Comparison of ENCODE assay signal across 2 cellular contexts in genomic region chr19:44745887-44746600, GRCh38.
TF ChIP-seq lines count a peak whose summit lies in the region.

No MANE protein-coding gene starts in this region.

TF ChIP-seq in HCT116, 20 proteins besides CTCF, POLR2A, EP300 and RAD21:
- TF ChIP-seq ZFX (IDR thresholded peaks at IDR 0.05) = no peak

TF ChIP-seq in liver, 16 proteins besides CTCF, POLR2A, EP300 and RAD21 (continued from another document):
- TF ChIP-seq EGR1 (IDR thresholded peaks at IDR 0.05; ENCODE audit: low read depth in 2 of 2) (no peak), FOXA2 (IDR thresholded peaks at IDR 0.05) (no peak), TAF1 (conservative IDR thresholded peaks at IDR 0.05) (no peak), HNF4A (conservative IDR thresholded peaks at IDR 0.05) (no peak), HNF4G (IDR thresholded peaks at IDR 0.05) (no peak), NR2F2 (IDR thresholded peaks at IDR 0.05) (no peak), ATF3 (IDR thresholded peaks at IDR 0.05) (no peak), JUND (IDR thresholded peaks at IDR 0.05) (no peak), RXRA (IDR thresholded peaks at IDR 0.05) (no peak)
